2 cellular contexts compared by ENCODE assay signal in the genomic region with DNA sequence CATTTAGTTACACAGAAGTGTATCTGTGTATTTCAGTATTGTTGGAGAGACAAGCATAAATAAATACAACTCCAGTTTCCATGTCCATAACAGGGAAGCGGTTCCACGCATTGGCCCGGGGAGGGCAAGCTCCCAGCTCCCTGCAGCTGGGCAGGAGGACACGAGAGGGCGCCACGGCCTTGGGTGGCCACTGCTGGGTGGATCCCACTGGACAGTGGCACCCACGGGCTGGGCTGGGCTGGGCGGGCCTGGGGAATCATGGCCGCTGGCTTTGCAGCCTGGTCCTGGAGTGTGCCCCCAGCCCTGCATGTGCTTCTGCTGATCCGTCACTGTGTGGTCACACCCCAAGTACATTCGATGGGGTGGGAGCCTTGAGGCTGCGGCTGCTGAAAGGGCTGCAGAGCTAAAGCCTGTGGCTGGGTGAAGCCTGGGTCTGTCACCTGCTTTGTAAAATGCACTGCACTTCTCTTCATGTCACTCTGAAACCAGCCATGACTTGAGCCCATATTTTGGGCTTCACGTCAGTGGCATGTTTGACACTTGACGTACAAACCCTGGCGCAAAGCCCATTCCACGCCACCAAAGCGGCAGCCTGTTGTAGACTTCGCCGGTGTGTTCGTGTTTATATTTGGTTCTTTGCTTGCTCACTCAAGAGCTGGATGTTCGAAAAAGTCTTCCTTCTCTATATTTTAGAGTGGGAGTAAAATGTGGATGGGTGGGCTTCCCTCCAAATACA.
TF ChIP-seq lines count a peak whose summit lies in the region.

No MANE protein-coding gene starts in this region.

TF ChIP-seq in Ishikawa, 13 proteins besides CTCF, POLR2A, EP300 and RAD21:
- no peak for TF ChIP-seq EGR1 (IDR thresholded peaks at IDR 0.05)
- TF ChIP-seq TAF1 (IDR thresholded peaks at IDR 0.05; ENCODE audit: low read depth), result no peak
- no peak for TF ChIP-seq USF1 (IDR thresholded peaks at IDR 0.05)
- TF ChIP-seq ZBTB7A (IDR thresholded peaks at IDR 0.05; ENCODE audit: low read depth), result no peak
TF ChIP-seq in Ishikawa: peak in this region for 0.

TF ChIP-seq in H1, 55 proteins besides CTCF, POLR2A, EP300 and RAD21:
- TF ChIP-seq KDM1A (IDR thresholded peaks at IDR 0.05; ENCODE audit: borderline replicate concordance, low read length) (no peak), NANOG (IDR thresholded peaks at IDR 0.05; ENCODE audit: insufficient read depth, low read depth, low read length, poor library complexity, severe bottlenecking) (no peak), SAP30 (IDR thresholded peaks at IDR 0.05; ENCODE audit: insufficient read depth, insufficient replicate concordance, low read length) (no peak), CBX5 (IDR thresholded peaks at IDR 0.05; ENCODE audit: low read depth, low read length) (no peak), SP1 (IDR thresholded peaks at IDR 0.05; ENCODE audit: low read depth, low read length) (no peak), POU5F1 (IDR thresholded peaks at IDR 0.05; ENCODE audit: low read depth, low read length) (no peak), FOSL1 (IDR thresholded peaks at IDR 0.05; ENCODE audit: insufficient read depth, low read depth, low read length) (no peak), BRCA1 (IDR thresholded peaks at IDR 0.05; ENCODE audit: low read depth, low read length) (no peak), GABPA (IDR thresholded peaks at IDR 0.05; ENCODE audit: borderline replicate concordance, insufficient read depth, low read length) (no peak), TCF12 (IDR thresholded peaks at IDR 0.05; ENCODE audit: low read depth, low read length) (no peak), SIN3A (conservative IDR thresholded peaks at IDR 0.05 in 1 of 2, IDR thresholded peaks at IDR 0.05 in 1 of 2; ENCODE audit: low read depth in 1 of 2, low read length in 2 of 2) (no peak), TEAD4 (IDR thresholded peaks at IDR 0.05; ENCODE audit: low read depth, low read length) (no peak), TBP (IDR thresholded peaks at IDR 0.05; ENCODE audit: low read depth, low read length) (no peak), SP2 (IDR thresholded peaks at IDR 0.05; ENCODE audit: low read length) (no peak), EGR1 (IDR thresholded peaks at IDR 0.05; ENCODE audit: borderline replicate concordance, low read depth, low read length) (no peak), KDM4A (IDR thresholded peaks at IDR 0.05; ENCODE audit: low read depth, low read length, severe bottlenecking) (no peak), MAX (IDR thresholded peaks at IDR 0.05) (no peak), SP4 (IDR thresholded peaks at IDR 0.05; ENCODE audit: low read length) (no peak)
- TF ChIP-seq, protein P1, sequence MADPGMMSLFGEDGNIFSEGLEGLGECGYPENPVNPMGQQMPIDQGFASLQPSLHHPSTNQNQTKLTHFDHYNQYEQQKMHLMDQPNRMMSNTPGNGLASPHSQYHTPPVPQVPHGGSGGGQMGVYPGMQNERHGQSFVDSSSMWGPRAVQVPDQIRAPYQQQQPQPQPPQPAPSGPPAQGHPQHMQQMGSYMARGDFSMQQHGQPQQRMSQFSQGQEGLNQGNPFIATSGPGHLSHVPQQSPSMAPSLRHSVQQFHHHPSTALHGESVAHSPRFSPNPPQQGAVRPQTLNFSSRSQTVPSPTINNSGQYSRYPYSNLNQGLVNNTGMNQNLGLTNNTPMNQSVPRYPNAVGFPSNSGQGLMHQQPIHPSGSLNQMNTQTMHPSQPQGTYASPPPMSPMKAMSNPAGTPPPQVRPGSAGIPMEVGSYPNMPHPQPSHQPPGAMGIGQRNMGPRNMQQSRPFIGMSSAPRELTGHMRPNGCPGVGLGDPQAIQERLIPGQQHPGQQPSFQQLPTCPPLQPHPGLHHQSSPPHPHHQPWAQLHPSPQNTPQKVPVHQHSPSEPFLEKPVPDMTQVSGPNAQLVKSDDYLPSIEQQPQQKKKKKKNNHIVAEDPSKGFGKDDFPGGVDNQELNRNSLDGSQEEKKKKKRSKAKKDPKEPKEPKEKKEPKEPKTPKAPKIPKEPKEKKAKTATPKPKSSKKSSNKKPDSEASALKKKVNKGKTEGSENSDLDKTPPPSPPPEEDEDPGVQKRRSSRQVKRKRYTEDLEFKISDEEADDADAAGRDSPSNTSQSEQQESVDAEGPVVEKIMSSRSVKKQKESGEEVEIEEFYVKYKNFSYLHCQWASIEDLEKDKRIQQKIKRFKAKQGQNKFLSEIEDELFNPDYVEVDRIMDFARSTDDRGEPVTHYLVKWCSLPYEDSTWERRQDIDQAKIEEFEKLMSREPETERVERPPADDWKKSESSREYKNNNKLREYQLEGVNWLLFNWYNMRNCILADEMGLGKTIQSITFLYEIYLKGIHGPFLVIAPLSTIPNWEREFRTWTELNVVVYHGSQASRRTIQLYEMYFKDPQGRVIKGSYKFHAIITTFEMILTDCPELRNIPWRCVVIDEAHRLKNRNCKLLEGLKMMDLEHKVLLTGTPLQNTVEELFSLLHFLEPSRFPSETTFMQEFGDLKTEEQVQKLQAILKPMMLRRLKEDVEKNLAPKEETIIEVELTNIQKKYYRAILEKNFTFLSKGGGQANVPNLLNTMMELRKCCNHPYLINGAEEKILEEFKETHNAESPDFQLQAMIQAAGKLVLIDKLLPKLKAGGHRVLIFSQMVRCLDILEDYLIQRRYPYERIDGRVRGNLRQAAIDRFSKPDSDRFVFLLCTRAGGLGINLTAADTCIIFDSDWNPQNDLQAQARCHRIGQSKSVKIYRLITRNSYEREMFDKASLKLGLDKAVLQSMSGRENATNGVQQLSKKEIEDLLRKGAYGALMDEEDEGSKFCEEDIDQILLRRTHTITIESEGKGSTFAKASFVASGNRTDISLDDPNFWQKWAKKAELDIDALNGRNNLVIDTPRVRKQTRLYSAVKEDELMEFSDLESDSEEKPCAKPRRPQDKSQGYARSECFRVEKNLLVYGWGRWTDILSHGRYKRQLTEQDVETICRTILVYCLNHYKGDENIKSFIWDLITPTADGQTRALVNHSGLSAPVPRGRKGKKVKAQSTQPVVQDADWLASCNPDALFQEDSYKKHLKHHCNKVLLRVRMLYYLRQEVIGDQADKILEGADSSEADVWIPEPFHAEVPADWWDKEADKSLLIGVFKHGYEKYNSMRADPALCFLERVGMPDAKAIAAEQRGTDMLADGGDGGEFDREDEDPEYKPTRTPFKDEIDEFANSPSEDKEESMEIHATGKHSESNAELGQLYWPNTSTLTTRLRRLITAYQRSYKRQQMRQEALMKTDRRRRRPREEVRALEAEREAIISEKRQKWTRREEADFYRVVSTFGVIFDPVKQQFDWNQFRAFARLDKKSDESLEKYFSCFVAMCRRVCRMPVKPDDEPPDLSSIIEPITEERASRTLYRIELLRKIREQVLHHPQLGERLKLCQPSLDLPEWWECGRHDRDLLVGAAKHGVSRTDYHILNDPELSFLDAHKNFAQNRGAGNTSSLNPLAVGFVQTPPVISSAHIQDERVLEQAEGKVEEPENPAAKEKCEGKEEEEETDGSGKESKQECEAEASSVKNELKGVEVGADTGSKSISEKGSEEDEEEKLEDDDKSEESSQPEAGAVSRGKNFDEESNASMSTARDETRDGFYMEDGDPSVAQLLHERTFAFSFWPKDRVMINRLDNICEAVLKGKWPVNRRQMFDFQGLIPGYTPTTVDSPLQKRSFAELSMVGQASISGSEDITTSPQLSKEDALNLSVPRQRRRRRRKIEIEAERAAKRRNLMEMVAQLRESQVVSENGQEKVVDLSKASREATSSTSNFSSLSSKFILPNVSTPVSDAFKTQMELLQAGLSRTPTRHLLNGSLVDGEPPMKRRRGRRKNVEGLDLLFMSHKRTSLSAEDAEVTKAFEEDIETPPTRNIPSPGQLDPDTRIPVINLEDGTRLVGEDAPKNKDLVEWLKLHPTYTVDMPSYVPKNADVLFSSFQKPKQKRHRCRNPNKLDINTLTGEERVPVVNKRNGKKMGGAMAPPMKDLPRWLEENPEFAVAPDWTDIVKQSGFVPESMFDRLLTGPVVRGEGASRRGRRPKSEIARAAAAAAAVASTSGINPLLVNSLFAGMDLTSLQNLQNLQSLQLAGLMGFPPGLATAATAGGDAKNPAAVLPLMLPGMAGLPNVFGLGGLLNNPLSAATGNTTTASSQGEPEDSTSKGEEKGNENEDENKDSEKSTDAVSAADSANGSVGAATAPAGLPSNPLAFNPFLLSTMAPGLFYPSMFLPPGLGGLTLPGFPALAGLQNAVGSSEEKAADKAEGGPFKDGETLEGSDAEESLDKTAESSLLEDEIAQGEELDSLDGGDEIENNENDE (IDR thresholded peaks at IDR 0.05; ENCODE audit: insufficient replicate concordance, low read length), result no peak
